ENCODE assay signal across 21 cellular contexts in genomic region chr9:1761807-1762206, GRCh38.
DNase-seq lines count a peak whose midpoint lies in the region; ATAC-seq, FAIRE-seq and TF ChIP-seq lines count a peak whose summit lies in the region.
"Had no signal": no experiment of that assay in that cellular context is flagged by ENCODE, and none has a peak within 500 bp of the region (broad histone marks: within the 10 kb centered on the region; RNA-seq: fewer than 3 reads in every experiment).

No MANE protein-coding gene starts in this region.

- ATAC-seq in GM18868 (IDR thresholded peaks at IDR 0.05; ENCODE audit: unreplicated experiment) = peak; percentile 56
- ATAC-seq in foreskin keratinocyte = no peak
- ATAC-seq: A549 had no signal

- no peak for DNase-seq in GM12891 (ENCODE audit: insufficient read length, low spot score)
- DNase-seq in NCI-H526 treated with DMSO at 0.1 percent for 48 hours (lab: John Stamatoyannopoulos, UW) = peak; percentile 13
- peak; percentile 12 for DNase-seq in SW480 (ENCODE audit: low spot score)
- DNase-seq in HuH-7.5 (ENCODE audit: low spot score) = no peak
- DNase-seq in GM19239 (ENCODE audit: insufficient read length, low spot score) = no peak
- DNase-seq in foreskin keratinocyte = no peak
- DNase-seq: 8988T; ACHN; C1 segment of cervical spinal cord; Calu3; CD4-positive, alpha-beta memory T cell; COR-L47; DMS53; DMS79 treated with DMSO at 0.1 percent for 48 hours; GF-D8; GOT3; HFFc6 had no signal

- H3K4me1 ChIP-seq in foreskin keratinocyte = no peaks in the 10 kb centered on the region
- H3K4me1 ChIP-seq: A549, HAP-1 had no signal

- no peak for TF ChIP-seq POLR2A in GM12891 (IDR thresholded peaks at IDR 0.05; ENCODE audit: low read depth, low read length)

- H3K27ac ChIP-seq in foreskin keratinocyte = no peak overlapping the region
- H3K27ac ChIP-seq: A549 had no signal

- no peak for TF ChIP-seq CTCF in foreskin keratinocyte (conservative IDR thresholded peaks at IDR 0.05)

- FAIRE-seq in GM12891 (lab: Jason Lieb, UNC) = peak; percentile 28
- no peak for FAIRE-seq in GM19239 (lab: Jason Lieb, UNC)
- FAIRE-seq: A549, H54 had no signal

- no peaks in the 10 kb centered on the region for H3K27me3 ChIP-seq in foreskin keratinocyte

TF ChIP-seq in GM12891, 5 proteins besides CTCF, POLR2A, EP300 and RAD21:
- TF ChIP-seq POU2F2 (IDR thresholded peaks at IDR 0.05; ENCODE audit: low read depth, low read length) (no peak), POLR2AphosphoS5 (IDR thresholded peaks at IDR 0.05; ENCODE audit: low read depth, low read length) (no peak)

Comparison
In these comparisons a context has a peak if more than half of its experiments do, and no peak if none do; other contexts are left out.
1. DNase-seq: peak in NCI-H526 treated with DMSO at 0.1 percent for 48 hours (single experiment) and SW480 (single experiment); none in GM12891 (single experiment), HuH-7.5 (single experiment), GM19239 (single experiment) and foreskin keratinocyte (0 of 2).